In the genomic region with DNA sequence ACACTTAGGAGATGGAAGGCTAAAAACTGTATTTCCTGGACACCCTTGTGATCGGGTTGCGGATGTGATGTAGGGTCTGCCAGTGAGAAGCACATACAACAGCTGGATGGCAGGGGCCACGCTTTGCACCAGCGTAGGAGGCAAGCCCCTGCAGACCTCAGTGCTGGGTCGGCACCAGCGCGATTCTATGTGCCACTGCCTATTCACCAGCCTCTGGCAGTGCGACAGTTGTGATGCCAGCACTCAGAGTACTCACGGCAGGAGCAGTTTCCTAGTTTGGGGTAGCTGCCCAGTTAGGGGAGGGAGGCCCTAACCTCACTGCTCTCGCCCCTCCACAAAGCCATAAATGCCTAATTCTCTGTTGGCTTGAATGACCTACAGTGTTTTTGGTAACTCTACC, we compare ENCODE assay signal across 15 cellular contexts. TPM values are rescaled to one million over a fixed set of nuclear protein-coding genes. Genes with fewer than 3 reads are reported as not detected.
DNase-seq lines count a peak whose midpoint lies in the region; ATAC-seq, FAIRE-seq and TF ChIP-seq lines count a peak whose summit lies in the region.
"Had no signal": no experiment of that assay in that cellular context is flagged by ENCODE, and none has a peak within 500 bp of the region (broad histone marks: within the 10 kb centered on the region; RNA-seq: fewer than 3 reads in every experiment).

No MANE protein-coding gene starts in this region.

- H3K27me3 Mint-ChIP-seq in nephron progenitor cell (ENCODE audit: low read depth, poor library complexity), result peaks cover 3% of the 10 kb centered on the region

- H4K5ac ChIP-seq in H1 (ENCODE audit: insufficient read length, low read depth, low read length), result no peak overlapping the region

- H3K9ac ChIP-seq in OCI-LY1 (ENCODE audit: low read length) (peak overlapping the region; percentile 23; the same call in 1 of the 2 replicates), H1 (replicated peaks in 1 of 4; ENCODE audit: extremely low read depth in 1 of 4, low read depth in 3 of 4, low read length in 3 of 4) (no peak overlapping the region)
- H3K9ac ChIP-seq: BLaER1 treated with 17β-estradiol and CSF1 and Interleukin-3, amounts not matched to agents 10 nM and 100 nM had no signal

- WGBS in H1 (ENCODE audit: extremely low coverage in 1 of 2, insufficient coverage in 1 of 2, insufficient read length in 1 of 2, insufficient replicate concordance in 2 of 2, low coverage in 1 of 2, low lambda C conversion rate in 2 of 2, missing lambda C conversion rate in 1 of 2), 2 experiments, result 93% methylated on average over 10 of the region's 10 CpGs; no CpG with 5 or more reads in 1 of the 2 experiments

- no peak for DNase-seq in H1 (ENCODE audit: low read depth in 1 of 2, low spot score in 2 of 2)
- no peak for DNase-seq in nephron progenitor cell
- DNase-seq in substantia nigra (lab: John Stamatoyannopoulos, UW), result peak in 29 of 49 donors; percentile 7 to 70 (median 23)
- no peak for DNase-seq in COLO668 (lab: John Stamatoyannopoulos, UW; ENCODE audit: unreplicated experiment)
- DNase-seq: EL, NCI-H146, NCI-H446, NCI-H748 treated with DMSO at 0.1 percent for 48 hours, SHP77 had no signal

- no peak overlapping the region for H3K4ac ChIP-seq in H1 (replicated peaks; ENCODE audit: insufficient read length, low read depth, low read length)

- no peak overlapping the region for H4K91ac ChIP-seq in H1 (replicated peaks; ENCODE audit: insufficient read length, low read length)

- H3K27ac ChIP-seq in OCI-LY1 (ENCODE audit: low read depth, low read length, poor library complexity, severe bottlenecking) (peak overlapping the region; percentile 81), H1 (ENCODE audit: low read depth, low read length) (no peak overlapping the region), substantia nigra (ENCODE audit: low read depth, low read length, poor library complexity, severe bottlenecking) (peak overlapping the region; percentile 62)
- H3K27ac ChIP-seq: BLaER1 treated with 17β-estradiol and CSF1 and Interleukin-3, amounts not matched to agents 10 nM and 100 nM had no signal

- no peak overlapping the region for H3K23ac ChIP-seq in H1 (ENCODE audit: insufficient read length)

- H3K4me1 ChIP-seq in OCI-LY1 (ENCODE audit: insufficient read depth, low read length, severe bottlenecking), result peaks cover 75% of the 10 kb centered on the region
- H3K4me1 ChIP-seq in H1 (replicated peaks in 1 of 4; ENCODE audit: control insufficient read depth in 3 of 4, insufficient read depth in 4 of 4, low read length in 3 of 4), result no peaks in the 10 kb centered on the region; a peak in 1 of 7 replicates

- no peaks in the 10 kb centered on the region for H3K9me3 Mint-ChIP-seq in nephron progenitor cell

- no peak for TF ChIP-seq EP300 in H1 (IDR thresholded peaks at IDR 0.05; ENCODE audit: borderline replicate concordance in 1 of 2, low read depth in 2 of 2, low read length in 2 of 2)

- no peak overlapping the region for H2BK5ac ChIP-seq in H1 (ENCODE audit: low read depth, low read length)

- no peaks in the 10 kb centered on the region for H3K23me2 ChIP-seq in H1 (ENCODE audit: low read depth, low read length)

- H3K4me2 ChIP-seq in OCI-LY1 (ENCODE audit: low read length) (peak overlapping the region; percentile 35; the same call in 1 of the 2 replicates), H1 (ENCODE audit: insufficient read depth in 1 of 2, low read depth in 2 of 2, low read length in 2 of 2) (no peak overlapping the region)

- H3K9me2 ChIP-seq in OCI-LY1 (ENCODE audit: low read depth, low read length), result no peaks in the 10 kb centered on the region

- FAIRE-seq in H1 (lab: Jason Lieb, UNC), result no peak

- peak overlapping the region; percentile 71 for H4K8ac ChIP-seq in H1 (ENCODE audit: extremely low read depth, insufficient read depth, low read length)

- peaks cover 7% of the 10 kb centered on the region; the same call in 1 of the 2 replicates for H3K79me1 ChIP-seq in H1 (ENCODE audit: low read depth, low read length)

- no peak for TF ChIP-seq RAD21 in H1 (IDR thresholded peaks at IDR 0.05 in 1 of 2, conservative IDR thresholded peaks at IDR 0.05 in 1 of 2; ENCODE audit: low read depth in 2 of 2, low read length in 2 of 2)

- no peak for ATAC-seq in esophagus mucosa
- ATAC-seq in HG02938 (IDR thresholded peaks at IDR 0.05; ENCODE audit: unreplicated experiment), result no peak
- ATAC-seq: Panc1 had no signal

- H3K4me3 ChIP-seq in OCI-LY1 (ENCODE audit: low read depth, low read length, poor library complexity, severe bottlenecking), result peak overlapping the region; percentile 13
- H3K4me3 ChIP-seq in H1 (ENCODE audit: extremely low read depth in 1 of 4, insufficient read depth in 2 of 4, low read depth in 3 of 4, low read length in 4 of 4), result no peak overlapping the region
- H3K4me3 ChIP-seq: BLaER1 treated with 17β-estradiol and CSF1 and Interleukin-3, amounts not matched to agents 10 nM and 100 nM; HAP-1 had no signal

- H2BK120ac ChIP-seq in H1 (replicated peaks; ENCODE audit: low read depth, low read length), result no peak overlapping the region

- H3K56ac ChIP-seq in H1 (replicated peaks; ENCODE audit: insufficient read length, low read depth, low read length), result no peak overlapping the region

- H2AFZ ChIP-seq in OCI-LY1 (ENCODE audit: low read length) (no peak overlapping the region), H1 (ENCODE audit: low read length) (no peak overlapping the region)

- peak overlapping the region; percentile 7 for H3K27ac Mint-ChIP-seq in nephron progenitor cell

- H3K4me3 Mint-ChIP-seq in nephron progenitor cell, result no peak overlapping the region

- H3K79me2 ChIP-seq in OCI-LY1 (ENCODE audit: insufficient read depth, low read length) (peaks cover 52% of the 10 kb centered on the region), H1 (ENCODE audit: control insufficient read depth in 1 of 2, insufficient read depth in 2 of 2, low read length in 2 of 2) (peaks cover 0 to 40% of the 10 kb centered on the region in 2 experiments; a peak in 2 of 4 replicates)

- 0 out of 2 replicates have a peak, but pooled peaks cover under 1% of the 10 kb centered on the region for H3F3A ChIP-seq in OCI-LY1 (ENCODE audit: insufficient read depth, low read length)

- H3K36me3 Mint-ChIP-seq in nephron progenitor cell (ENCODE audit: low read depth), result peaks cover 16% of the 10 kb centered on the region

- H2BK15ac ChIP-seq in H1 (ENCODE audit: low read length), result no peak overlapping the region

- H2AK5ac ChIP-seq in H1 (ENCODE audit: low read depth, low read length), result no peak overlapping the region

- TF ChIP-seq POLR2A in H1 (IDR thresholded peaks at IDR 0.05; ENCODE audit: control extremely low read depth in 1 of 2, low read depth in 2 of 2, low read length in 2 of 2), result no peak

- no peak overlapping the region for H3K14ac ChIP-seq in H1 (ENCODE audit: insufficient read length)

- H3K36me3 ChIP-seq in OCI-LY1 (ENCODE audit: insufficient read depth, low read length) (peaks cover 7% of the 10 kb centered on the region; the same call in 1 of the 2 replicates), H1 (ENCODE audit: control insufficient read depth in 2 of 4, insufficient read depth in 4 of 4, low read length in 3 of 4) (no peaks in the 10 kb centered on the region)
- H3K36me3 ChIP-seq: HAP-1 had no signal

- H3K9me3 ChIP-seq in OCI-LY1 (ENCODE audit: low read length) (no peaks in the 10 kb centered on the region), H1 (ENCODE audit: insufficient read depth in 2 of 2, low read depth in 1 of 2, low read length in 1 of 2) (no peaks in the 10 kb centered on the region)
- H3K9me3 ChIP-seq: BLaER1 treated with 17β-estradiol and CSF1 and Interleukin-3, amounts not matched to agents 10 nM and 100 nM; HAP-1 had no signal

- H3K18ac ChIP-seq in H1 (ENCODE audit: extremely low read depth, low read length), result no peak overlapping the region

- H3K27me3 ChIP-seq in OCI-LY1 (ENCODE audit: insufficient read depth, low read length) (no peaks in the 10 kb centered on the region), H1 (replicated peaks in 1 of 4; ENCODE audit: control insufficient read depth in 3 of 4, extremely low read depth in 1 of 4, insufficient read depth in 3 of 4, low read length in 3 of 4) (no peaks in the 10 kb centered on the region)
- H3K27me3 ChIP-seq: BLaER1 treated with 17β-estradiol and CSF1 and Interleukin-3, amounts not matched to agents 10 nM and 100 nM had no signal

- no peaks in the 10 kb centered on the region for H4K20me1 ChIP-seq in OCI-LY1 (ENCODE audit: insufficient read depth, low read length)
- H4K20me1 ChIP-seq in H1 (replicated peaks in 1 of 2; ENCODE audit: control insufficient read depth in 1 of 2, insufficient read depth in 2 of 2, low read length in 2 of 2), result peaks cover 0 to 10% of the 10 kb centered on the region in 2 experiments

- TF ChIP-seq CTCF in OCI-LY1 (IDR thresholded peaks at IDR 0.05; ENCODE audit: low read length) (no peak), H1 (IDR thresholded peaks at IDR 0.05; ENCODE audit: control extremely low read depth in 1 of 3, insufficient read depth in 1 of 3, low read depth in 1 of 3, low read length in 3 of 3) (no peak), nephron progenitor cell (IDR thresholded peaks at IDR 0.05) (no peak)

- no peak overlapping the region for H2BK12ac ChIP-seq in H1 (ENCODE audit: low read depth, low read length)

- POLR2A ChIA-PET in H1 (lab: Charles Lee; ENCODE audit: partially characterized antibody), result no interaction called here

- H2BK20ac ChIP-seq in H1 (ENCODE audit: low read length), result no peak overlapping the region

- H3K4me1 Mint-ChIP-seq in nephron progenitor cell, result peaks cover 21% of the 10 kb centered on the region

- CTCF ChIA-PET in H1 (lab: Charles Lee; ENCODE audit: partially characterized antibody), result no interaction called here

TF ChIP-seq in H1, 55 proteins besides CTCF, POLR2A, EP300 and RAD21 (continues in another document):
- no peak for TF ChIP-seq SP2 (IDR thresholded peaks at IDR 0.05; ENCODE audit: low read length)
- TF ChIP-seq, protein P1, sequence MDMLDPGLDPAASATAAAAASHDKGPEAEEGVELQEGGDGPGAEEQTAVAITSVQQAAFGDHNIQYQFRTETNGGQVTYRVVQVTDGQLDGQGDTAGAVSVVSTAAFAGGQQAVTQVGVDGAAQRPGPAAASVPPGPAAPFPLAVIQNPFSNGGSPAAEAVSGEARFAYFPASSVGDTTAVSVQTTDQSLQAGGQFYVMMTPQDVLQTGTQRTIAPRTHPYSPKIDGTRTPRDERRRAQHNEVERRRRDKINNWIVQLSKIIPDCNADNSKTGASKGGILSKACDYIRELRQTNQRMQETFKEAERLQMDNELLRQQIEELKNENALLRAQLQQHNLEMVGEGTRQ (IDR thresholded peaks at IDR 0.05; ENCODE audit: low read length), result no peak

RNA-seq across cellular contexts. Expression of a gene that starts 31.6 kb away (rescaled TPM):
- total RNA-seq in H1 (2021; fragmentation: NEBNext Ultra II Directional; extraction: Animal tissue kit (Norgen Biotek cat#: 25700)), result 31.8 and 35.1 TPM in 2 replicates
- 7.6 and 8.9 TPM in 2 replicates for polyA plus RNA-seq in H1 (2011; rRNA removed)
- 16.0 TPM for polyA plus RNA-seq in H1 (2011; cell fraction: cytosol; rRNA removed)
- polyA plus RNA-seq in H1 (2011; cell fraction: nucleus; rRNA removed), result 10.6 TPM
- 17.0 to 20.9 TPM (median 18.7 TPM) in 4 replicates for polyA plus RNA-seq in H1 (2012, experiment 1 of 2)
- 1.6 TPM for polyA plus RNA-seq in H1 (2012, experiment 2 of 2)
- 21.2 TPM for polyA plus RNA-seq in H1 (2013, experiment 1 of 2)
- polyA plus RNA-seq in H1 (2013, experiment 2 of 2), result 24.0 TPM
- 27.8 and 34.1 TPM in 2 replicates for polyA minus RNA-seq in H1 (2011; rRNA and poly(A)+ RNA removed)
- 18.4 TPM for polyA minus RNA-seq in H1 (2011; cell fraction: cytosol; rRNA and poly(A)+ RNA removed)
- polyA minus RNA-seq in H1 (2011; cell fraction: nucleus; rRNA and poly(A)+ RNA removed), result 16.1 TPM
- 40.1 TPM for total RNA-seq in esophagus mucosa

Comparison
In these comparisons a context has a peak if more than half of its experiments do, and no peak if none do; other contexts are left out.
1. DNase-seq: peak in substantia nigra (29 of 49); none in H1 (0 of 2), nephron progenitor cell (single experiment) and COLO668 (single experiment).